12 cellular contexts compared by ENCODE assay signal in genomic region chr12:53225635-53226424, GRCh38. TPM values are rescaled to one million over a fixed set of nuclear protein-coding genes. Genes with fewer than 3 reads are reported as not detected.
DNase-seq lines count a peak whose midpoint lies in the region; ATAC-seq lines count a peak whose summit lies in the region.
"Had no signal": no experiment of that assay in that cellular context is flagged by ENCODE, and none has a peak within 500 bp of the region (broad histone marks: within the 10 kb centered on the region; RNA-seq: fewer than 3 reads in every experiment).

No MANE protein-coding gene starts in this region.

- WGBS in thymus: 97% methylated on average over 10 of the region's 10 CpGs

- H3K9me3 Mint-ChIP-seq in activated CD4-positive, alpha-beta T cell treated with anti-CD3 and anti-CD28 coated beads for 36 hours (ENCODE audit: low read depth): no peaks in the 10 kb centered on the region
- no peaks in the 10 kb centered on the region for H3K9me3 Mint-ChIP-seq in activated naive CD8-positive, alpha-beta T cell treated with anti-CD3 and anti-CD28 coated beads, Interleukin-2, amount 50 U/mL, for 24 hours

- peaks cover 14% of the 10 kb centered on the region for H3K4me1 ChIP-seq in thymus (ENCODE audit: control insufficient read depth, insufficient read depth, low read length)

- H3K9me3 ChIP-seq in thymus (ENCODE audit: control insufficient read depth): no peaks in the 10 kb centered on the region

- no peaks in the 10 kb centered on the region for H3K27me3 Mint-ChIP-seq in activated CD4-positive, alpha-beta T cell treated with anti-CD3 and anti-CD28 coated beads for 36 hours
- H3K27me3 Mint-ChIP-seq in activated naive CD8-positive, alpha-beta T cell treated with anti-CD3 and anti-CD28 coated beads, Interleukin-2, amount 50 U/mL, for 24 hours: no peaks in the 10 kb centered on the region
- H3K27me3 Mint-ChIP-seq: activated CD8-positive, alpha-beta memory T cell treated with anti-CD3 and anti-CD28 coated beads, Interleukin-2, amount 10 ng/mL, durations not matched to agents 7 days and 5 days had no signal

- no peak for DNase-seq in activated CD4-positive, alpha-beta T cell treated with anti-CD3 and anti-CD28 coated beads for 36 hours
- DNase-seq in activated CD4-positive, alpha-beta T cell treated with anti-CD3 and anti-CD28 coated beads, Interleukin-2, amount 50 U/mL, for 1 hour: no peak
- DNase-seq in activated naive CD8-positive, alpha-beta T cell treated with anti-CD3 and anti-CD28 coated beads, Interleukin-2, amount 50 U/mL, for 24 hours: no peak
- DNase-seq in islet precursor cell (peak; percentile 69), hypothalamus (lab: John Stamatoyannopoulos, UW) (no peak)
- DNase-seq: activated CD8-positive, alpha-beta memory T cell treated with anti-CD3 and anti-CD28 coated beads, Interleukin-2, amount 10 ng/mL, durations not matched to agents 7 days and 5 days; GF-D8; stimulated activated CD4-positive, alpha-beta T cell treated with anti-CD3 and anti-CD28 coated beads, Interleukin-12 subunit alpha, Interleukin-12 subunit beta, amount 100 ng/mL, for 4 hours had no signal

- H3K4me3 ChIP-seq in thymus (ENCODE audit: low read length): no peak overlapping the region

- H3K27ac Mint-ChIP-seq in activated CD4-positive, alpha-beta T cell treated with anti-CD3 and anti-CD28 coated beads for 36 hours: peak overlapping the region; percentile 61
- H3K27ac Mint-ChIP-seq in activated naive CD8-positive, alpha-beta T cell treated with anti-CD3 and anti-CD28 coated beads, Interleukin-2, amount 50 U/mL, for 24 hours: peak overlapping the region; percentile 39
- H3K27ac Mint-ChIP-seq: activated CD8-positive, alpha-beta memory T cell treated with anti-CD3 and anti-CD28 coated beads, Interleukin-2, amount 10 ng/mL, durations not matched to agents 7 days and 5 days had no signal

- POLR2A ChIA-PET in activated CD4-positive, alpha-beta T cell treated with anti-CD3 and anti-CD28 coated beads for 36 hours (lab: Charles Lee): interaction anchor here (0.6 kb wide), 2 partner anchors 10 to 44 kb away, joined by 3 read pairs; no protein-coding TSS in a partner anchor

- no peak overlapping the region for H3K4me3 Mint-ChIP-seq in activated CD4-positive, alpha-beta T cell treated with anti-CD3 and anti-CD28 coated beads for 36 hours
- H3K4me3 Mint-ChIP-seq in activated naive CD8-positive, alpha-beta T cell treated with anti-CD3 and anti-CD28 coated beads, Interleukin-2, amount 50 U/mL, for 24 hours: no peak overlapping the region
- H3K4me3 Mint-ChIP-seq: activated CD8-positive, alpha-beta memory T cell treated with anti-CD3 and anti-CD28 coated beads, Interleukin-2, amount 10 ng/mL, durations not matched to agents 7 days and 5 days had no signal

- peaks cover 72% of the 10 kb centered on the region for H3K4me1 Mint-ChIP-seq in activated CD4-positive, alpha-beta T cell treated with anti-CD3 and anti-CD28 coated beads for 36 hours
- peaks cover 74% of the 10 kb centered on the region for H3K4me1 Mint-ChIP-seq in activated naive CD8-positive, alpha-beta T cell treated with anti-CD3 and anti-CD28 coated beads, Interleukin-2, amount 50 U/mL, for 24 hours

- no peaks in the 10 kb centered on the region for H3K27me3 ChIP-seq in thymus (ENCODE audit: control insufficient read depth, insufficient read depth)

- H3K36me3 ChIP-seq in thymus (ENCODE audit: control insufficient read depth, insufficient read depth): no peaks in the 10 kb centered on the region

- H3K27ac ChIP-seq in thymus (ENCODE audit: low read depth): peak overlapping the region; percentile 1

- peaks cover 6% of the 10 kb centered on the region for H3K36me3 Mint-ChIP-seq in activated CD4-positive, alpha-beta T cell treated with anti-CD3 and anti-CD28 coated beads for 36 hours (ENCODE audit: low read depth)
- H3K36me3 Mint-ChIP-seq in activated naive CD8-positive, alpha-beta T cell treated with anti-CD3 and anti-CD28 coated beads, Interleukin-2, amount 50 U/mL, for 24 hours (ENCODE audit: low read depth): peaks cover 4% of the 10 kb centered on the region
- H3K36me3 Mint-ChIP-seq: activated CD8-positive, alpha-beta memory T cell treated with anti-CD3 and anti-CD28 coated beads, Interleukin-2, amount 10 ng/mL, durations not matched to agents 7 days and 5 days had no signal

- CTCF ChIA-PET in activated CD4-positive, alpha-beta T cell treated with anti-CD3 and anti-CD28 coated beads for 36 hours (lab: Charles Lee): interaction anchor here (0.6 to 1.4 kb wide), 7 partner anchors 9 to 126 kb away, joined by 3 to 6 read pairs (median 3); no protein-coding TSS in a partner anchor

- intact Hi-C loops in activated CD4-positive, alpha-beta T cell treated with anti-CD3 and anti-CD28 coated beads for 36 hours (cut with DNase I, micrococcal nuclease): no loop called here

- no peak for ATAC-seq in activated CD4-positive, alpha-beta T cell treated with anti-CD3 and anti-CD28 coated beads for 36 hours
- no peak for ATAC-seq in activated naive CD8-positive, alpha-beta T cell treated with anti-CD3 and anti-CD28 coated beads, Interleukin-2, amount 50 U/mL, for 24 hours
- ATAC-seq in HG03135 (IDR thresholded peaks at IDR 0.05; ENCODE audit: unreplicated experiment): no peak
- ATAC-seq in HG03354 (IDR thresholded peaks at IDR 0.05; ENCODE audit: poor library complexity, severe bottlenecking, unreplicated experiment): no peak
- ATAC-seq: activated CD8-positive, alpha-beta memory T cell treated with anti-CD3 and anti-CD28 coated beads, Interleukin-2, amount 10 ng/mL, durations not matched to agents 7 days and 5 days had no signal

RNA-seq across cellular contexts. Expression of gene RARG, which starts 6.2 kb away (rescaled TPM):
- total RNA-seq in activated CD4-positive, alpha-beta T cell treated with anti-CD3 and anti-CD28 coated beads for 36 hours: 10 to 100 TPM; 20.0 to 21.6 TPM
- polyA plus RNA-seq in thymus: 8.5 TPM

RNA-seq across cellular contexts. Expression of gene ITGB7, which starts 18.8 kb away (rescaled TPM):
- total RNA-seq in activated CD4-positive, alpha-beta T cell treated with anti-CD3 and anti-CD28 coated beads for 36 hours: 10 to 100 TPM; 73.0 to 77.6 TPM
- polyA plus RNA-seq in thymus: 9.5 TPM
- total RNA-seq: NCI-H460 had no signal

RNA-seq across cellular contexts. Expression of gene ESPL1, which starts 42.3 kb away (rescaled TPM):
- total RNA-seq in activated CD4-positive, alpha-beta T cell treated with anti-CD3 and anti-CD28 coated beads for 36 hours: 10 to 100 TPM; 60.8 to 66.9 TPM
- 1.7 TPM for polyA plus RNA-seq in thymus

RNA-seq across cellular contexts. Expression of gene CSAD, which starts 45.1 kb away (rescaled TPM):
- 10 to 100 TPM; 20.0 to 23.1 TPM for total RNA-seq in activated CD4-positive, alpha-beta T cell treated with anti-CD3 and anti-CD28 coated beads for 36 hours
- polyA plus RNA-seq in thymus: 61.7 TPM

RNA-seq across cellular contexts. Expression of gene ZNF740, which starts 45.3 kb away (rescaled TPM):
- 10 to 100 TPM; 34.9 to 40.2 TPM for total RNA-seq in activated CD4-positive, alpha-beta T cell treated with anti-CD3 and anti-CD28 coated beads for 36 hours
- polyA plus RNA-seq in thymus: 10.3 TPM
